In the genomic region with DNA sequence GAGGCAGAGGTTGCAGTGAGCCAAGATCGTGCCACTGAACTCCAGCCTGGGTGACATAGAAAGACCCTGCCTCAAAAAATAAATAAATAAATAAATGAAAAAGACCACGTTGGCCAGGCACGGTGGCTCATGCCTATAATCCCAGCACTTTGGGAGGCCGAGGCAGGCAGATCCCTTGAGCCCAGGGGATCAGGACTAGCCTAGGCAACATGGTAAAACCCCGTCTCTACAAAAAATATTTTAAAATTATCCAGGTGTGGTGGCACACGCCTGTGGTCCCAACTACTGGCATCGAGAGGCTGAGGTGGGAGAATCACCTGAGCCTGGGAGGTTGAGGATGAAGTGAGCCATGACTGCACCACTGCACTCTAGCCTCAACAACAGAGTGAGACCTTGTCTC, we compare ENCODE assay signal across 18 cellular contexts.
DNase-seq lines count a peak whose midpoint lies in the region; ATAC-seq and TF ChIP-seq lines count a peak whose summit lies in the region.
"Had no signal": no experiment of that assay in that cellular context is flagged by ENCODE, and none has a peak within 500 bp of the region (broad histone marks: within the 10 kb centered on the region; RNA-seq: fewer than 3 reads in every experiment).

No MANE protein-coding gene starts in this region.

- peak overlapping the region; percentile 78 for H3K9ac ChIP-seq in adipocyte (ENCODE audit: low read length)

- H3K27ac ChIP-seq in coronary artery (peak overlapping the region; percentile 91 to 93), muscle layer of duodenum (ENCODE audit: low read length) (peak overlapping the region; percentile 85), thoracic aorta (peak overlapping the region; percentile 90 to 95)
- H3K27ac ChIP-seq: neutrophil, RWPE1, WERI-Rb-1 had no signal

- H3K27me3 ChIP-seq in adipocyte (replicated peaks; ENCODE audit: control insufficient read depth, insufficient read depth, low read length) (no peaks in the 10 kb centered on the region), muscle layer of duodenum (ENCODE audit: low read depth, low read length) (no peaks in the 10 kb centered on the region), thoracic aorta (replicated peaks; ENCODE audit: insufficient read depth) (no peaks in the 10 kb centered on the region)
- H3K27me3 ChIP-seq: thyroid gland had no signal

- H3K9me3 ChIP-seq in adipocyte (ENCODE audit: control insufficient read depth, low read length) (no peaks in the 10 kb centered on the region), muscle layer of duodenum (ENCODE audit: control insufficient read depth in 1 of 2, low read length in 2 of 2) (no peaks in the 10 kb centered on the region), thoracic aorta (no peaks in the 10 kb centered on the region)
- H3K9me3 ChIP-seq: neutrophil, thyroid gland had no signal

- H3K4me1 ChIP-seq in adipocyte (ENCODE audit: control insufficient read depth, insufficient read depth, low read length) (peaks cover 63% of the 10 kb centered on the region), muscle layer of duodenum (ENCODE audit: control insufficient read depth in 1 of 2, insufficient read depth in 2 of 2, low read length in 2 of 2) (peaks cover 9 to 75% of the 10 kb centered on the region in 2 donors), thoracic aorta (ENCODE audit: control insufficient read depth in 1 of 2, low read depth in 2 of 2) (peaks cover 61 to 96% of the 10 kb centered on the region in 2 donors)

- TF ChIP-seq CTCF in coronary artery (IDR thresholded peaks at IDR 0.05) (no peak), thoracic aorta (IDR thresholded peaks at IDR 0.05) (no peak)

- DNase-seq in adipocyte (ENCODE audit: low read depth) (no peak), coronary artery (ENCODE audit: low spot score) (peak; percentile 38), thoracic aorta (ENCODE audit: low spot score) (no peak), NCI-H69 (lab: John Stamatoyannopoulos, UW) (no peak)
- DNase-seq: activated CD4-positive, alpha-beta T cell treated with anti-CD3 and anti-CD28 coated beads, Interleukin-2, amount 10 ng/mL, durations not matched to agents 7 days and 5 days; CD4-positive, alpha-beta memory T cell; effector memory CD8-positive, alpha-beta T cell; IMR-90; NCI-H1930; NCI-H526 treated with DMSO at 0.1 percent for 48 hours; WERI-Rb-1 had no signal

- ATAC-seq in thoracic aorta (ENCODE audit: insufficient number of reproducible peaks, low FRiP score, low read depth) (no peak), HG03095 (IDR thresholded peaks at IDR 0.05; ENCODE audit: unreplicated experiment) (no peak), HG03139 (IDR thresholded peaks at IDR 0.05; ENCODE audit: unreplicated experiment) (no peak), HG03439 (IDR thresholded peaks at IDR 0.05; ENCODE audit: unreplicated experiment) (no peak)
- ATAC-seq: effector memory CD8-positive, alpha-beta T cell had no signal

- H3K36me3 ChIP-seq in adipocyte (ENCODE audit: control insufficient read depth, insufficient read depth, low read length, severe bottlenecking) (peaks cover 33% of the 10 kb centered on the region), muscle layer of duodenum (ENCODE audit: control insufficient read depth in 1 of 2, insufficient read depth in 2 of 2, low read length in 2 of 2) (peaks cover 12 to 29% of the 10 kb centered on the region in 2 donors), thoracic aorta (peaks cover 50% of the 10 kb centered on the region)
- H3K36me3 ChIP-seq: neutrophil, thyroid gland, WERI-Rb-1 had no signal

- H3K4me3 ChIP-seq in adipocyte (ENCODE audit: low read length) (no peak overlapping the region), coronary artery (no peak overlapping the region), muscle layer of duodenum (ENCODE audit: low read depth in 1 of 2, low read length in 2 of 2) (no peak overlapping the region), thoracic aorta (no peak overlapping the region)
- H3K4me3 ChIP-seq: thyroid gland had no signal
